ENCODE assay signal across 1 cellular context in the genomic region with DNA sequence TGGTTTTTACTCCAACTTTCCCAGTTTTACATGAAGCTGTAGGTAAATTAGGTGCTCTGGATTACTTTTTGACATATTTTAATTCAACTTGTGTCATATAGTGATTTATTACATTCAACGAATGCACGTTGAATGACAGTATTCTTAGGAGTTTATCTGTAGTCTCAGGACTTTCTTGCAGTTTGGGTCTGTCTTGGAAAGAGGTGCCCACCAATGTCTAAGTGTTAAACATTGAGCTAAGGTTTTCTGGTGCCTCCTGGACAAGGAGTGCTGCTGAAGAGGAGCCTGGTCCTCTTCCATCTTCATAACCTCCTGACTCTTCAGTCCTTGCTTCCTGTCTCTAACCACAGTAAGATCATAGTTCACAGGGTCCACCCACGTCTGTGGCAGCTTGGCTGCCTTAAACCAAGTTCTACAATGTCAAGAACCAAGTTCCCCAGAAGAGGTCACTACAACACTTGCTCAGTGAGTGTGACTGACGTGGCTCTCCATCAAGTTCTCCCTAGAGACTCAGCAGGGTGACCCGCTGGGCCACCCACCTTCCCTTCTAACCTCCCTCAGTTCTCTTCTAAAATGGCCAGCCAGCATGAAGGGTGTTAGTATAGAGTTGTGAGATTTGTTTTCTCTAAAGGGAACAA.
TF ChIP-seq lines count a peak whose summit lies in the region.

No MANE protein-coding gene starts in this region.

TF ChIP-seq in HCT116, 20 proteins besides CTCF, POLR2A, EP300 and RAD21:
- TF ChIP-seq, protein P1, sequence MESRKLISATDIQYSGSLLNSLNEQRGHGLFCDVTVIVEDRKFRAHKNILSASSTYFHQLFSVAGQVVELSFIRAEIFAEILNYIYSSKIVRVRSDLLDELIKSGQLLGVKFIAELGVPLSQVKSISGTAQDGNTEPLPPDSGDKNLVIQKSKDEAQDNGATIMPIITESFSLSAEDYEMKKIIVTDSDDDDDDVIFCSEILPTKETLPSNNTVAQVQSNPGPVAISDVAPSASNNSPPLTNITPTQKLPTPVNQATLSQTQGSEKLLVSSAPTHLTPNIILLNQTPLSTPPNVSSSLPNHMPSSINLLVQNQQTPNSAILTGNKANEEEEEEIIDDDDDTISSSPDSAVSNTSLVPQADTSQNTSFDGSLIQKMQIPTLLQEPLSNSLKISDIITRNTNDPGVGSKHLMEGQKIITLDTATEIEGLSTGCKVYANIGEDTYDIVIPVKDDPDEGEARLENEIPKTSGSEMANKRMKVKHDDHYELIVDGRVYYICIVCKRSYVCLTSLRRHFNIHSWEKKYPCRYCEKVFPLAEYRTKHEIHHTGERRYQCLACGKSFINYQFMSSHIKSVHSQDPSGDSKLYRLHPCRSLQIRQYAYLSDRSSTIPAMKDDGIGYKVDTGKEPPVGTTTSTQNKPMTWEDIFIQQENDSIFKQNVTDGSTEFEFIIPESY (IDR thresholded peaks at IDR 0.05; ENCODE audit: extremely low read depth, insufficient replicate concordance, low read length) = no peak
- peak; percentile 80 for TF ChIP-seq EGR1 (IDR thresholded peaks at IDR 0.05; ENCODE audit: low read depth)
